ENCODE assay signal across 1 cellular context in the genomic region with DNA sequence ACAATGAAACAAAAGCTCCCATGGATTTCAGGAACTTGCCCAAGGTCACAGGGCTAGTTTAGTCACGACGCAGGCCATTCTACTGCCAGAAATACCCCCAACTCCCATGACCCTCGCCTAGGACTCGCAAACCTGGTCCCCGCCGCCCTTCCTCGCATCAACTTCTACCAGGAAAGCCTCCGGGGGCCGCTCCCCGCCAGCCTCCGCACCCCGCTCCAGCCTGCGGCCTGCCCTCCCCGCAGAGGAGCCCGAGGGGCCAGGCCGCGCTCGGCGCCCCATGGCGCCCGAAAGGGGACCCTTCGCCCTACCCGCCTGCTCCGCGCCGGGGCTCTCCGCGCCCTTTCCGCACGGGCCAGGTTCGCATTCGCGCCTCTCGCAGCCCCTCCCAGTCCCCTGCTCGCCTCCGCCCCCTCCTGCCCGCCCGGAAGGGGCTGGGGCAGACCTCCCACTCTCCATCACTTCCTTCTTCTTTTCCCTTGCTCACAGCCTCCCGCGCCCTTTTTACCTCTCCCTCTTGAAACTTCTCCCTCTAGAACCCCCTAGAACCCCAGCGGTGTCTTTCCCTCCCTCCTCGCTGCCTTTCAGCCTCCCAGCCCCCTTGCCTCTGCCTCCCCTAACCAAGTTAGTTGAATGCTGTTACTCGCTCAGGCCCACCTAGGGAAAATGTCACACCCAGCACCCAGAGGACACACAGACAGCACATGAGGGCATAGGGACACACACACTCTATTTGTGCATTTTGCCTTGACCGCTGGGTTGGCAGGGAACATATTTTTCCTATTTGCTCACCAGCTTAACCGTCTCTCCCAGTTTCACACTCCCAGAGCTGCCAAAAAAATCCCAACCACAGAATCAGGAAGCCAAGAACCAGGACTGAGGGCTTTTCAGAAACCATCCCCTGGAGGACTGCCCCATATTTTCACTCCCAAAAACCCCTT.
TF ChIP-seq lines count a peak whose summit lies in the region.

A gene (minus strand): TSS at position 368 of the 938 bp plus-strand sequence. CDS start 949 bp downstream, outside the sequence.

TF ChIP-seq in K562, 482 proteins besides CTCF, POLR2A, EP300 and RAD21 (continued from another document and continues in another):
- TF ChIP-seq, protein P1, sequence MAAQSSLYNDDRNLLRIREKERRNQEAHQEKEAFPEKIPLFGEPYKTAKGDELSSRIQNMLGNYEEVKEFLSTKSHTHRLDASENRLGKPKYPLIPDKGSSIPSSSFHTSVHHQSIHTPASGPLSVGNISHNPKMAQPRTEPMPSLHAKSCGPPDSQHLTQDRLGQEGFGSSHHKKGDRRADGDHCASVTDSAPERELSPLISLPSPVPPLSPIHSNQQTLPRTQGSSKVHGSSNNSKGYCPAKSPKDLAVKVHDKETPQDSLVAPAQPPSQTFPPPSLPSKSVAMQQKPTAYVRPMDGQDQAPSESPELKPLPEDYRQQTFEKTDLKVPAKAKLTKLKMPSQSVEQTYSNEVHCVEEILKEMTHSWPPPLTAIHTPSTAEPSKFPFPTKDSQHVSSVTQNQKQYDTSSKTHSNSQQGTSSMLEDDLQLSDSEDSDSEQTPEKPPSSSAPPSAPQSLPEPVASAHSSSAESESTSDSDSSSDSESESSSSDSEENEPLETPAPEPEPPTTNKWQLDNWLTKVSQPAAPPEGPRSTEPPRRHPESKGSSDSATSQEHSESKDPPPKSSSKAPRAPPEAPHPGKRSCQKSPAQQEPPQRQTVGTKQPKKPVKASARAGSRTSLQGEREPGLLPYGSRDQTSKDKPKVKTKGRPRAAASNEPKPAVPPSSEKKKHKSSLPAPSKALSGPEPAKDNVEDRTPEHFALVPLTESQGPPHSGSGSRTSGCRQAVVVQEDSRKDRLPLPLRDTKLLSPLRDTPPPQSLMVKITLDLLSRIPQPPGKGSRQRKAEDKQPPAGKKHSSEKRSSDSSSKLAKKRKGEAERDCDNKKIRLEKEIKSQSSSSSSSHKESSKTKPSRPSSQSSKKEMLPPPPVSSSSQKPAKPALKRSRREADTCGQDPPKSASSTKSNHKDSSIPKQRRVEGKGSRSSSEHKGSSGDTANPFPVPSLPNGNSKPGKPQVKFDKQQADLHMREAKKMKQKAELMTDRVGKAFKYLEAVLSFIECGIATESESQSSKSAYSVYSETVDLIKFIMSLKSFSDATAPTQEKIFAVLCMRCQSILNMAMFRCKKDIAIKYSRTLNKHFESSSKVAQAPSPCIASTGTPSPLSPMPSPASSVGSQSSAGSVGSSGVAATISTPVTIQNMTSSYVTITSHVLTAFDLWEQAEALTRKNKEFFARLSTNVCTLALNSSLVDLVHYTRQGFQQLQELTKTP (IDR thresholded peaks at IDR 0.05; ENCODE audit: low read depth in 1 of 2, partially characterized antibody in 2 of 2): peak in 1 of 2 experiments; percentile 82
- TF ChIP-seq SMARCA5 (IDR thresholded peaks at IDR 0.05): peak; percentile 75; the same call in 1 of the 2 replicates
- TF ChIP-seq ZNF146 (CRISPR knock-in tag; IDR thresholded peaks at IDR 0.05; ENCODE audit: unreplicated experiment): no peak
- peak; percentile 42; the same call in 1 of the 2 replicates for TF ChIP-seq CBFB (CRISPR knock-in tag; IDR thresholded peaks at IDR 0.05)
- TF ChIP-seq, protein P2, sequence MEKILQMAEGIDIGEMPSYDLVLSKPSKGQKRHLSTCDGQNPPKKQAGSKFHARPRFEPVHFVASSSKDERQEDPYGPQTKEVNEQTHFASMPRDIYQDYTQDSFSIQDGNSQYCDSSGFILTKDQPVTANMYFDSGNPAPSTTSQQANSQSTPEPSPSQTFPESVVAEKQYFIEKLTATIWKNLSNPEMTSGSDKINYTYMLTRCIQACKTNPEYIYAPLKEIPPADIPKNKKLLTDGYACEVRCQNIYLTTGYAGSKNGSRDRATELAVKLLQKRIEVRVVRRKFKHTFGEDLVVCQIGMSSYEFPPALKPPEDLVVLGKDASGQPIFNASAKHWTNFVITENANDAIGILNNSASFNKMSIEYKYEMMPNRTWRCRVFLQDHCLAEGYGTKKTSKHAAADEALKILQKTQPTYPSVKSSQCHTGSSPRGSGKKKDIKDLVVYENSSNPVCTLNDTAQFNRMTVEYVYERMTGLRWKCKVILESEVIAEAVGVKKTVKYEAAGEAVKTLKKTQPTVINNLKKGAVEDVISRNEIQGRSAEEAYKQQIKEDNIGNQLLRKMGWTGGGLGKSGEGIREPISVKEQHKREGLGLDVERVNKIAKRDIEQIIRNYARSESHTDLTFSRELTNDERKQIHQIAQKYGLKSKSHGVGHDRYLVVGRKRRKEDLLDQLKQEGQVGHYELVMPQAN (IDR thresholded peaks at IDR 0.05; ENCODE audit: borderline replicate concordance): 0 out of 2 replicates have a peak, but pooled peaks have one; percentile 18
- TF ChIP-seq MTA1 (IDR thresholded peaks at IDR 0.05; ENCODE audit: borderline replicate concordance): peak; percentile 52; the same call in 1 of the 2 replicates
- TF ChIP-seq, protein P3, sequence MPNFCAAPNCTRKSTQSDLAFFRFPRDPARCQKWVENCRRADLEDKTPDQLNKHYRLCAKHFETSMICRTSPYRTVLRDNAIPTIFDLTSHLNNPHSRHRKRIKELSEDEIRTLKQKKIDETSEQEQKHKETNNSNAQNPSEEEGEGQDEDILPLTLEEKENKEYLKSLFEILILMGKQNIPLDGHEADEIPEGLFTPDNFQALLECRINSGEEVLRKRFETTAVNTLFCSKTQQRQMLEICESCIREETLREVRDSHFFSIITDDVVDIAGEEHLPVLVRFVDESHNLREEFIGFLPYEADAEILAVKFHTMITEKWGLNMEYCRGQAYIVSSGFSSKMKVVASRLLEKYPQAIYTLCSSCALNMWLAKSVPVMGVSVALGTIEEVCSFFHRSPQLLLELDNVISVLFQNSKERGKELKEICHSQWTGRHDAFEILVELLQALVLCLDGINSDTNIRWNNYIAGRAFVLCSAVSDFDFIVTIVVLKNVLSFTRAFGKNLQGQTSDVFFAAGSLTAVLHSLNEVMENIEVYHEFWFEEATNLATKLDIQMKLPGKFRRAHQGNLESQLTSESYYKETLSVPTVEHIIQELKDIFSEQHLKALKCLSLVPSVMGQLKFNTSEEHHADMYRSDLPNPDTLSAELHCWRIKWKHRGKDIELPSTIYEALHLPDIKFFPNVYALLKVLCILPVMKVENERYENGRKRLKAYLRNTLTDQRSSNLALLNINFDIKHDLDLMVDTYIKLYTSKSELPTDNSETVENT (CRISPR knock-in tag; IDR thresholded peaks at IDR 0.05): 0 out of 2 replicates have a peak, but pooled peaks have one; percentile 47
- TF ChIP-seq LARP7 (IDR thresholded peaks at IDR 0.05): peak; percentile 71; the same call in 1 of the 2 replicates
- peak; percentile 96 for TF ChIP-seq ZBTB7A (IDR thresholded peaks at IDR 0.05; ENCODE audit: borderline replicate concordance, control insufficient read depth, low read depth, low read length)
- TF ChIP-seq KDM1A (IDR thresholded peaks at IDR 0.05): peak in 1 of 2 experiments; percentile 96; a peak in 2 of 4 replicates
- peak; percentile 51 for TF ChIP-seq TBP (optimal IDR thresholded peaks at IDR 0.05; ENCODE audit: low read depth, low read length)
- TF ChIP-seq ZKSCAN3 (CRISPR knock-in tag; IDR thresholded peaks at IDR 0.05): no peak
- TF ChIP-seq CC2D1A (IDR thresholded peaks at IDR 0.05): 0 out of 2 replicates have a peak, but pooled peaks have one; percentile 29
- peak; percentile 55; the same call in 1 of the 2 replicates for TF ChIP-seq RNF2 (IDR thresholded peaks at IDR 0.05)
- TF ChIP-seq, protein P4, sequence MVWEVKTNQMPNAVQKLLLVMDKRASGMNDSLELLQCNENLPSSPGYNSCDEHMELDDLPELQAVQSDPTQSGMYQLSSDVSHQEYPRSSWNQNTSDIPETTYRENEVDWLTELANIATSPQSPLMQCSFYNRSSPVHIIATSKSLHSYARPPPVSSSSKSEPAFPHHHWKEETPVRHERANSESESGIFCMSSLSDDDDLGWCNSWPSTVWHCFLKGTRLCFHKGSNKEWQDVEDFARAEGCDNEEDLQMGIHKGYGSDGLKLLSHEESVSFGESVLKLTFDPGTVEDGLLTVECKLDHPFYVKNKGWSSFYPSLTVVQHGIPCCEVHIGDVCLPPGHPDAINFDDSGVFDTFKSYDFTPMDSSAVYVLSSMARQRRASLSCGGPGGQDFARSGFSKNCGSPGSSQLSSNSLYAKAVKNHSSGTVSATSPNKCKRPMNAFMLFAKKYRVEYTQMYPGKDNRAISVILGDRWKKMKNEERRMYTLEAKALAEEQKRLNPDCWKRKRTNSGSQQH (CRISPR knock-in tag; IDR thresholded peaks at IDR 0.05): peak; percentile 81; the same call in 1 of the 2 replicates
- TF ChIP-seq, protein P5, sequence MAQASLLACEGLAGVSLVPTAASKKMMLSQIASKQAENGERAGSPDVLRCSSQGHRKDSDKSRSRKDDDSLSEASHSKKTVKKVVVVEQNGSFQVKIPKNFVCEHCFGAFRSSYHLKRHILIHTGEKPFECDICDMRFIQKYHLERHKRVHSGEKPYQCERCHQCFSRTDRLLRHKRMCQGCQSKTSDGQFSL (CRISPR knock-in tag; IDR thresholded peaks at IDR 0.05): 0 out of 2 replicates have a peak, but pooled peaks have one; percentile 28
- TF ChIP-seq, protein P5 (tag; IDR thresholded peaks at IDR 0.05): no peak
- peak; percentile 69 for TF ChIP-seq TAF1 (IDR thresholded peaks at IDR 0.05; ENCODE audit: control insufficient read depth, extremely low read depth, insufficient read depth, low read length, severe bottlenecking)
- peak; percentile 57; the same call in 1 of the 2 replicates for TF ChIP-seq PML (IDR thresholded peaks at IDR 0.05; ENCODE audit: low read length)
- TF ChIP-seq, protein P6, sequence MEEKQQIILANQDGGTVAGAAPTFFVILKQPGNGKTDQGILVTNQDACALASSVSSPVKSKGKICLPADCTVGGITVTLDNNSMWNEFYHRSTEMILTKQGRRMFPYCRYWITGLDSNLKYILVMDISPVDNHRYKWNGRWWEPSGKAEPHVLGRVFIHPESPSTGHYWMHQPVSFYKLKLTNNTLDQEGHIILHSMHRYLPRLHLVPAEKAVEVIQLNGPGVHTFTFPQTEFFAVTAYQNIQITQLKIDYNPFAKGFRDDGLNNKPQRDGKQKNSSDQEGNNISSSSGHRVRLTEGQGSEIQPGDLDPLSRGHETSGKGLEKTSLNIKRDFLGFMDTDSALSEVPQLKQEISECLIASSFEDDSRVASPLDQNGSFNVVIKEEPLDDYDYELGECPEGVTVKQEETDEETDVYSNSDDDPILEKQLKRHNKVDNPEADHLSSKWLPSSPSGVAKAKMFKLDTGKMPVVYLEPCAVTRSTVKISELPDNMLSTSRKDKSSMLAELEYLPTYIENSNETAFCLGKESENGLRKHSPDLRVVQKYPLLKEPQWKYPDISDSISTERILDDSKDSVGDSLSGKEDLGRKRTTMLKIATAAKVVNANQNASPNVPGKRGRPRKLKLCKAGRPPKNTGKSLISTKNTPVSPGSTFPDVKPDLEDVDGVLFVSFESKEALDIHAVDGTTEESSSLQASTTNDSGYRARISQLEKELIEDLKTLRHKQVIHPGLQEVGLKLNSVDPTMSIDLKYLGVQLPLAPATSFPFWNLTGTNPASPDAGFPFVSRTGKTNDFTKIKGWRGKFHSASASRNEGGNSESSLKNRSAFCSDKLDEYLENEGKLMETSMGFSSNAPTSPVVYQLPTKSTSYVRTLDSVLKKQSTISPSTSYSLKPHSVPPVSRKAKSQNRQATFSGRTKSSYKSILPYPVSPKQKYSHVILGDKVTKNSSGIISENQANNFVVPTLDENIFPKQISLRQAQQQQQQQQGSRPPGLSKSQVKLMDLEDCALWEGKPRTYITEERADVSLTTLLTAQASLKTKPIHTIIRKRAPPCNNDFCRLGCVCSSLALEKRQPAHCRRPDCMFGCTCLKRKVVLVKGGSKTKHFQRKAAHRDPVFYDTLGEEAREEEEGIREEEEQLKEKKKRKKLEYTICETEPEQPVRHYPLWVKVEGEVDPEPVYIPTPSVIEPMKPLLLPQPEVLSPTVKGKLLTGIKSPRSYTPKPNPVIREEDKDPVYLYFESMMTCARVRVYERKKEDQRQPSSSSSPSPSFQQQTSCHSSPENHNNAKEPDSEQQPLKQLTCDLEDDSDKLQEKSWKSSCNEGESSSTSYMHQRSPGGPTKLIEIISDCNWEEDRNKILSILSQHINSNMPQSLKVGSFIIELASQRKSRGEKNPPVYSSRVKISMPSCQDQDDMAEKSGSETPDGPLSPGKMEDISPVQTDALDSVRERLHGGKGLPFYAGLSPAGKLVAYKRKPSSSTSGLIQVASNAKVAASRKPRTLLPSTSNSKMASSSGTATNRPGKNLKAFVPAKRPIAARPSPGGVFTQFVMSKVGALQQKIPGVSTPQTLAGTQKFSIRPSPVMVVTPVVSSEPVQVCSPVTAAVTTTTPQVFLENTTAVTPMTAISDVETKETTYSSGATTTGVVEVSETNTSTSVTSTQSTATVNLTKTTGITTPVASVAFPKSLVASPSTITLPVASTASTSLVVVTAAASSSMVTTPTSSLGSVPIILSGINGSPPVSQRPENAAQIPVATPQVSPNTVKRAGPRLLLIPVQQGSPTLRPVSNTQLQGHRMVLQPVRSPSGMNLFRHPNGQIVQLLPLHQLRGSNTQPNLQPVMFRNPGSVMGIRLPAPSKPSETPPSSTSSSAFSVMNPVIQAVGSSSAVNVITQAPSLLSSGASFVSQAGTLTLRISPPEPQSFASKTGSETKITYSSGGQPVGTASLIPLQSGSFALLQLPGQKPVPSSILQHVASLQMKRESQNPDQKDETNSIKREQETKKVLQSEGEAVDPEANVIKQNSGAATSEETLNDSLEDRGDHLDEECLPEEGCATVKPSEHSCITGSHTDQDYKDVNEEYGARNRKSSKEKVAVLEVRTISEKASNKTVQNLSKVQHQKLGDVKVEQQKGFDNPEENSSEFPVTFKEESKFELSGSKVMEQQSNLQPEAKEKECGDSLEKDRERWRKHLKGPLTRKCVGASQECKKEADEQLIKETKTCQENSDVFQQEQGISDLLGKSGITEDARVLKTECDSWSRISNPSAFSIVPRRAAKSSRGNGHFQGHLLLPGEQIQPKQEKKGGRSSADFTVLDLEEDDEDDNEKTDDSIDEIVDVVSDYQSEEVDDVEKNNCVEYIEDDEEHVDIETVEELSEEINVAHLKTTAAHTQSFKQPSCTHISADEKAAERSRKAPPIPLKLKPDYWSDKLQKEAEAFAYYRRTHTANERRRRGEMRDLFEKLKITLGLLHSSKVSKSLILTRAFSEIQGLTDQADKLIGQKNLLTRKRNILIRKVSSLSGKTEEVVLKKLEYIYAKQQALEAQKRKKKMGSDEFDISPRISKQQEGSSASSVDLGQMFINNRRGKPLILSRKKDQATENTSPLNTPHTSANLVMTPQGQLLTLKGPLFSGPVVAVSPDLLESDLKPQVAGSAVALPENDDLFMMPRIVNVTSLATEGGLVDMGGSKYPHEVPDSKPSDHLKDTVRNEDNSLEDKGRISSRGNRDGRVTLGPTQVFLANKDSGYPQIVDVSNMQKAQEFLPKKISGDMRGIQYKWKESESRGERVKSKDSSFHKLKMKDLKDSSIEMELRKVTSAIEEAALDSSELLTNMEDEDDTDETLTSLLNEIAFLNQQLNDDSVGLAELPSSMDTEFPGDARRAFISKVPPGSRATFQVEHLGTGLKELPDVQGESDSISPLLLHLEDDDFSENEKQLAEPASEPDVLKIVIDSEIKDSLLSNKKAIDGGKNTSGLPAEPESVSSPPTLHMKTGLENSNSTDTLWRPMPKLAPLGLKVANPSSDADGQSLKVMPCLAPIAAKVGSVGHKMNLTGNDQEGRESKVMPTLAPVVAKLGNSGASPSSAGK (IDR thresholded peaks at IDR 0.05): peak; percentile 59
